Comparison of ENCODE assay signal across 1 cellular context in genomic region chr1:150162862-150163706, GRCh38.
TF ChIP-seq lines count a peak whose summit lies in the region.

No MANE protein-coding gene starts in this region.

TF ChIP-seq in K562, 482 proteins besides CTCF, POLR2A, EP300 and RAD21 (continued from another document):
- TF ChIP-seq SMARCE1 (IDR thresholded peaks at IDR 0.05) (peak; percentile 74), POLR2AphosphoS5 (IDR thresholded peaks at IDR 0.05; ENCODE audit: control insufficient read depth, insufficient read depth, low read depth, low read length) (0 out of 2 replicates have a peak, but pooled peaks have one; percentile 24), ZNF830 (CRISPR knock-in tag; IDR thresholded peaks at IDR 0.05) (no peak), SMARCA4 (IDR thresholded peaks at IDR 0.05) (peak; percentile 71), CC2D1A (IDR thresholded peaks at IDR 0.05) (no peak), ZNF197 (CRISPR knock-in tag; IDR thresholded peaks at IDR 0.05; ENCODE audit: low read depth) (0 out of 2 replicates have a peak, but pooled peaks have one; percentile 7), JUN (IDR thresholded peaks at IDR 0.05; ENCODE audit: borderline replicate concordance, low read depth, low read length) (no peak; the same call in 1 of the 2 replicates), JUN (CRISPR knock-in tag; IDR thresholded peaks at IDR 0.05; ENCODE audit: borderline replicate concordance) (no peak), L3MBTL2 (IDR thresholded peaks at IDR 0.05) (peak; percentile 91), CBX3 (IDR thresholded peaks at IDR 0.05; ENCODE audit: borderline replicate concordance in 1 of 2, low read length in 2 of 2) (peak in 1 of 2 experiments; percentile 77; a peak in 1 of 3 replicates), STAT6 (CRISPR knock-in tag; IDR thresholded peaks at IDR 0.05) (no peak), CTBP1 (IDR thresholded peaks at IDR 0.05; ENCODE audit: borderline replicate concordance) (0 out of 2 replicates have a peak, but pooled peaks have one; percentile 56), TBP (optimal IDR thresholded peaks at IDR 0.05; ENCODE audit: low read depth, low read length) (peak; percentile 77), RBM39 (optimal IDR thresholded peaks at IDR 0.05; ENCODE audit: low read depth, low read length) (no peak), MTA3 (IDR thresholded peaks at IDR 0.05; ENCODE audit: borderline replicate concordance) (0 out of 2 replicates have a peak, but pooled peaks have one; percentile 50), ARNT (IDR thresholded peaks at IDR 0.05) (peak in 1 of 2 experiments; percentile 95; a peak in 1 of 4 replicates), GABPB1 (CRISPR knock-in tag; IDR thresholded peaks at IDR 0.05) (0 out of 2 replicates have a peak, but pooled peaks have one; percentile 21), ZSCAN29 (IDR thresholded peaks at IDR 0.05) (no peak), FOSL1 (tag; conservative IDR thresholded peaks at IDR 0.05) (peak; percentile 83), FOXK2 (conservative IDR thresholded peaks at IDR 0.05 in 1 of 2, IDR thresholded peaks at IDR 0.05 in 1 of 2; ENCODE audit: low read depth in 2 of 2) (peak; percentile 75 to 76)
